20 cellular contexts compared by ENCODE assay signal in the genomic region with DNA sequence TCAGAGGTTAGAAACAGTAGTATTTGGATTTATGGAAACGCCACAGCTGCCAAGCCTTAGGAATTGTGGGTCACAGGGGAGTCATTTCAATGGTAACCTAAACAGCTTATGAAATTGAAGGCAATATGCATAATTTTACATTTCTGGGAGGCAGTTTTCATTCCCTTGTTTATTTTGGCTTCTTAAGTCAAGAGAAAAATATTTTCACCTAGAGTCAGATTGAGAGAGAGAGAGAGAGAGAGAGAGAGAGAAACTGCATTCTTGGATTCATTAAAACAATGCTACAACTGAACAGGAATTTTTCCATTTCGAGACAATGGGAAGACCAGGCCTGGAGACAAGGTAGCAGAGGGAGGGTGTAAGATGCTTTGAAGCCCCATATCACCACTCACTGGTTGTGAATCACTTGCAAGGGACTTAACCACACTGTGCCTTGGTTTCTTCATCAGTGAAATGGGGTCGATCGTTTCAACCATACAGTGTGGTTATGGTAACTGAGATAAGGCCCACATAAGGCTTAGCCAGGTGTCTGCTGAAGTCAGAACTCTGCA.
DNase-seq lines count a peak whose midpoint lies in the region; ATAC-seq, FAIRE-seq and TF ChIP-seq lines count a peak whose summit lies in the region.
"Had no signal": no experiment of that assay in that cellular context is flagged by ENCODE, and none has a peak within 500 bp of the region (broad histone marks: within the 10 kb centered on the region; RNA-seq: fewer than 3 reads in every experiment).

No MANE protein-coding gene starts in this region.

- H4K20me1 ChIP-seq in endothelial cell of umbilical vein (replicated peaks; ENCODE audit: control insufficient read depth, extremely low read depth, insufficient read depth, low read length), result no peaks in the 10 kb centered on the region
- H4K20me1 ChIP-seq in neural cell (ENCODE audit: insufficient read depth), result no peaks in the 10 kb centered on the region

- no peaks in the 10 kb centered on the region for H3K4me1 Mint-ChIP-seq in activated CD4-positive, alpha-beta memory T cell treated with anti-CD3 and anti-CD28 coated beads, Interleukin-2, amount 10 ng/mL, durations not matched to agents 7 days and 5 days
- H3K4me1 Mint-ChIP-seq: activated naive CD4-positive, alpha-beta T cell treated with anti-CD3 and anti-CD28 coated beads, Interleukin-2, amount 50 U/mL, for 24 hours; naive thymus-derived CD4-positive, alpha-beta T cell had no signal

- intact Hi-C loops in endothelial cell of umbilical vein (cut with micrococcal nuclease), result no loop called here

- no peaks in the 10 kb centered on the region for H3K27me3 ChIP-seq in endothelial cell of umbilical vein (ENCODE audit: control insufficient read depth in 2 of 2, insufficient read depth in 2 of 2, low read length in 2 of 2)
- H3K27me3 ChIP-seq in neural cell (ENCODE audit: insufficient read depth, low read depth, low read length), result no peaks in the 10 kb centered on the region
- H3K27me3 ChIP-seq: BE2C, right lobe of liver had no signal

- no peaks in the 10 kb centered on the region for H3F3A ChIP-seq in neural cell (ENCODE audit: insufficient read depth, low read length, poor library complexity, severe bottlenecking)

- H3K9me2 ChIP-seq in neural cell (ENCODE audit: insufficient read depth, low read length), result no peaks in the 10 kb centered on the region

- BruUV-seq in endothelial cell of umbilical vein (replicated peaks; lab: Mats Ljungman, UMichigan), result no TSS peak

- no peak for TF ChIP-seq EP300 in neural cell (conservative IDR thresholded peaks at IDR 0.05; ENCODE audit: poor library complexity, severe bottlenecking)

- peaks cover 1% of the 10 kb centered on the region for H3K9me3 Mint-ChIP-seq in activated CD4-positive, alpha-beta memory T cell treated with anti-CD3 and anti-CD28 coated beads, Interleukin-2, amount 10 ng/mL, durations not matched to agents 7 days and 5 days
- H3K9me3 Mint-ChIP-seq: activated naive CD4-positive, alpha-beta T cell treated with anti-CD3 and anti-CD28 coated beads, Interleukin-2, amount 50 U/mL, for 24 hours had no signal

- H3K36me3 ChIP-seq in endothelial cell of umbilical vein (ENCODE audit: control insufficient read depth in 2 of 2, extremely low read depth in 1 of 2, insufficient read depth in 2 of 2, low read length in 2 of 2) (no peaks in the 10 kb centered on the region), neural cell (ENCODE audit: insufficient read depth, low read length) (no peaks in the 10 kb centered on the region)
- H3K36me3 ChIP-seq: BE2C, right lobe of liver, transverse colon had no signal

- no peak for TF ChIP-seq CTCF in AG10803 (conservative IDR thresholded peaks at IDR 0.05; ENCODE audit: low read length)
- no peak for TF ChIP-seq CTCF in endothelial cell of umbilical vein (IDR thresholded peaks at IDR 0.05; ENCODE audit: extremely low read depth in 1 of 2, insufficient read depth in 1 of 2, low read depth in 1 of 2, low read length in 2 of 2)
- TF ChIP-seq CTCF in neural cell (IDR thresholded peaks at IDR 0.05; ENCODE audit: poor library complexity, severe bottlenecking), result no peak

- no peak for FAIRE-seq in endothelial cell of umbilical vein (lab: Jason Lieb, UNC)

- POLR2A ChIA-PET in endothelial cell of umbilical vein (lab: Charles Lee), result no interaction called here
- POLR2A ChIA-PET in activated CD4-positive, alpha-beta memory T cell treated with anti-CD3 and anti-CD28 coated beads, Interleukin-2, amount 10 ng/mL, durations not matched to agents 7 days and 5 days (lab: Charles Lee), result no interaction called here

- CTCF ChIA-PET in endothelial cell of umbilical vein (lab: Charles Lee), result no interaction called here
- CTCF ChIA-PET in activated CD4-positive, alpha-beta memory T cell treated with anti-CD3 and anti-CD28 coated beads, Interleukin-2, amount 10 ng/mL, durations not matched to agents 7 days and 5 days (lab: Charles Lee), result no interaction called here

- H3K4me3 ChIP-seq in AG10803 (ENCODE audit: low read length), result no peak overlapping the region
- no peak overlapping the region for H3K4me3 ChIP-seq in endothelial cell of umbilical vein (replicated peaks in 1 of 3; ENCODE audit: insufficient read depth in 1 of 3, low read depth in 1 of 3, low read length in 3 of 3)
- H3K4me3 ChIP-seq in neural cell (ENCODE audit: low read length), result peak overlapping the region; percentile 9
- H3K4me3 ChIP-seq: hepatocyte, right lobe of liver, transverse colon had no signal

- ATAC-seq in HG03439 (IDR thresholded peaks at IDR 0.05; ENCODE audit: unreplicated experiment), result no peak
- ATAC-seq: left colon; naive thymus-derived CD4-positive, alpha-beta T cell; right lobe of liver had no signal

- H2AFZ ChIP-seq in endothelial cell of umbilical vein (ENCODE audit: low read depth, low read length), result no peak overlapping the region
- no peak overlapping the region for H2AFZ ChIP-seq in neural cell (ENCODE audit: low read depth, low read length)
- H2AFZ ChIP-seq: hepatocyte had no signal

- no peak for TF ChIP-seq RAD21 in neural cell (conservative IDR thresholded peaks at IDR 0.05)

- H3K79me2 ChIP-seq in endothelial cell of umbilical vein (ENCODE audit: control insufficient read depth, insufficient read depth, low read length), result no peaks in the 10 kb centered on the region
- no peaks in the 10 kb centered on the region for H3K79me2 ChIP-seq in neural cell (replicated peaks; ENCODE audit: insufficient read depth, low read length)
- H3K79me2 ChIP-seq: hepatocyte had no signal

- dilution Hi-C loops in endothelial cell of umbilical vein (cut with MboI; ENCODE audit: extremely low pct_ligation_motif_present, low sequenced_read_pairs), result no loop called here

- no peak overlapping the region for H3K4me2 ChIP-seq in endothelial cell of umbilical vein (ENCODE audit: insufficient read depth, low read length)
- peak overlapping the region; percentile 27 for H3K4me2 ChIP-seq in neural cell (ENCODE audit: low read length)
- H3K4me2 ChIP-seq: hepatocyte had no signal

- no peaks in the 10 kb centered on the region for H3K36me3 Mint-ChIP-seq in activated CD4-positive, alpha-beta memory T cell treated with anti-CD3 and anti-CD28 coated beads, Interleukin-2, amount 10 ng/mL, durations not matched to agents 7 days and 5 days (ENCODE audit: low read depth)
- H3K36me3 Mint-ChIP-seq: activated naive CD4-positive, alpha-beta T cell treated with anti-CD3 and anti-CD28 coated beads, Interleukin-2, amount 50 U/mL, for 24 hours; naive thymus-derived CD4-positive, alpha-beta T cell had no signal

- DNase-seq in AG10803 (ENCODE audit: low read depth) (peak; percentile 86), M059J (ENCODE audit: low read depth) (peak; percentile 37), endothelial cell of umbilical vein (ENCODE audit: low read depth, low spot score) (peak; percentile 6), NCI-H1105 (lab: John Stamatoyannopoulos, UW) (no peak), islet precursor cell (no peak)
- DNase-seq in activated CD4-positive, alpha-beta memory T cell treated with anti-CD3 and anti-CD28 coated beads, Interleukin-2, amount 10 ng/mL, durations not matched to agents 7 days and 5 days, result no peak
- DNase-seq: activated CD8-positive, alpha-beta memory T cell treated with anti-CD3 and anti-CD28 coated beads, Interleukin-2, amount 50 U/mL, for 48 hours; BE2C; cerebellar nuclear complex; DMS153; left colon; naive thymus-derived CD4-positive, alpha-beta T cell; NCI-H774; right lobe of liver; stimulated activated CD4-positive, alpha-beta T cell treated with anti-CD3 and anti-CD28 coated beads, Interleukin-4, amount 100 ng/mL, for 24 hours; transverse colon had no signal

- H3K27ac Mint-ChIP-seq in activated CD4-positive, alpha-beta memory T cell treated with anti-CD3 and anti-CD28 coated beads, Interleukin-2, amount 10 ng/mL, durations not matched to agents 7 days and 5 days, result no peak overlapping the region
- H3K27ac Mint-ChIP-seq: activated naive CD4-positive, alpha-beta T cell treated with anti-CD3 and anti-CD28 coated beads, Interleukin-2, amount 50 U/mL, for 24 hours; naive thymus-derived CD4-positive, alpha-beta T cell had no signal

- H3K27me3 Mint-ChIP-seq in activated CD4-positive, alpha-beta memory T cell treated with anti-CD3 and anti-CD28 coated beads, Interleukin-2, amount 10 ng/mL, durations not matched to agents 7 days and 5 days, result no peaks in the 10 kb centered on the region

- H3K9me3 ChIP-seq in endothelial cell of umbilical vein (replicated peaks; ENCODE audit: control insufficient read depth, insufficient read depth, low read length) (no peaks in the 10 kb centered on the region), neural cell (ENCODE audit: low read length) (no peaks in the 10 kb centered on the region)
- H3K9me3 ChIP-seq: BE2C, right lobe of liver, transverse colon had no signal

- no peak overlapping the region for H3K4me3 Mint-ChIP-seq in activated CD4-positive, alpha-beta memory T cell treated with anti-CD3 and anti-CD28 coated beads, Interleukin-2, amount 10 ng/mL, durations not matched to agents 7 days and 5 days
- H3K4me3 Mint-ChIP-seq: activated naive CD4-positive, alpha-beta T cell treated with anti-CD3 and anti-CD28 coated beads, Interleukin-2, amount 50 U/mL, for 24 hours; naive thymus-derived CD4-positive, alpha-beta T cell had no signal

- H3K27ac ChIP-seq in endothelial cell of umbilical vein (ENCODE audit: insufficient read depth, low read depth, low read length) (no peak overlapping the region), neural cell (ENCODE audit: low read length) (peak overlapping the region; percentile 19)
- H3K27ac ChIP-seq: hepatocyte, right lobe of liver, transverse colon had no signal

- H3K9ac ChIP-seq in endothelial cell of umbilical vein (replicated peaks; ENCODE audit: extremely low read depth, insufficient read depth, low read length) (no peak overlapping the region), neural cell (ENCODE audit: low read length) (no peak overlapping the region)

- H3K4me1 ChIP-seq in endothelial cell of umbilical vein (ENCODE audit: control insufficient read depth, extremely low read depth, insufficient read depth, low read length), result no peaks in the 10 kb centered on the region
- H3K4me1 ChIP-seq: BE2C, transverse colon had no signal

- no peak for TF ChIP-seq POLR2A in endothelial cell of umbilical vein (IDR thresholded peaks at IDR 0.05; ENCODE audit: low read depth, low read length)

- H3K9me1 ChIP-seq in endothelial cell of umbilical vein (replicated peaks; ENCODE audit: control insufficient read depth, extremely low read depth, insufficient read depth, low read length), result no peaks in the 10 kb centered on the region

TF ChIP-seq in endothelial cell of umbilical vein, 7 proteins besides CTCF, POLR2A, EP300 and RAD21 (continues in another document):
- no peak for TF ChIP-seq FOS (IDR thresholded peaks at IDR 0.05; ENCODE audit: borderline replicate concordance, insufficient read depth, low read length)
- no peak for TF ChIP-seq EZH2 (IDR thresholded peaks at IDR 0.05; ENCODE audit: borderline replicate concordance, low read depth, low read length, severe bottlenecking)
- TF ChIP-seq MYC (IDR thresholded peaks at IDR 0.05; ENCODE audit: low read depth, low read length), result no peak

TF ChIP-seq in neural cell, 6 proteins besides CTCF, POLR2A, EP300 and RAD21 (continues in another document):
- TF ChIP-seq TAF1 (IDR thresholded peaks at IDR 0.05; ENCODE audit: low read depth), result no peak

Comparison
In these comparisons a context has a peak if more than half of its experiments do, and no peak if none do; other contexts are left out.
1. DNase-seq: peak in AG10803 (single experiment), M059J (single experiment) and endothelial cell of umbilical vein (single experiment); none in activated CD4-positive, alpha-beta memory T cell treated with anti-CD3 and anti-CD28 coated beads, Interleukin-2, amount 10 ng/mL, durations not matched to agents 7 days and 5 days (single experiment), NCI-H1105 (single experiment) and islet precursor cell (single experiment).